Comparison of ENCODE assay signal across 33 cellular contexts in genomic region chr16:76768316-76768715, GRCh38.
A peak's percentile ranks its signal among the peaks of the same experiment; 100 is the strongest.
DNase-seq lines count a peak whose midpoint lies in the region; ATAC-seq, FAIRE-seq and TF ChIP-seq lines count a peak whose summit lies in the region.
"Had no signal": no experiment of that assay in that cellular context is flagged by ENCODE, and none has a peak within 500 bp of the region (broad histone marks: within the 10 kb centered on the region; RNA-seq: fewer than 3 reads in every experiment).

No MANE protein-coding gene starts in this region.

- no peak for TF ChIP-seq RAD21 in HepG2 (CRISPR knock-in tag; IDR thresholded peaks at IDR 0.05)

- H3K27me3 ChIP-seq in HepG2 (ENCODE audit: control insufficient read depth in 1 of 2, insufficient read depth in 2 of 2, low read length in 2 of 2) (no peaks in the 10 kb centered on the region), right lobe of liver (no peaks in the 10 kb centered on the region), osteoblast (ENCODE audit: insufficient read depth, low read length) (no peaks in the 10 kb centered on the region)
- H3K27me3 ChIP-seq: BE2C; BLaER1; BLaER1 treated with 17β-estradiol and CSF1 and Interleukin-3, amounts not matched to agents 10 nM and 100 nM had no signal

- no peak for TF ChIP-seq CTCF in HepG2 (CRISPR knock-in tag; IDR thresholded peaks at IDR 0.05)
- no peak for TF ChIP-seq CTCF in right lobe of liver (IDR thresholded peaks at IDR 0.05)
- TF ChIP-seq CTCF in osteoblast (IDR thresholded peaks at IDR 0.05; ENCODE audit: extremely low read depth, low read depth, low read length): no peak

- no peak for FAIRE-seq in HepG2 (lab: Jason Lieb, UNC)
- FAIRE-seq: A204.1, A549, D721Med had no signal

- ATAC-seq in HepG2 (no peak), right lobe of liver (no peak)
- ATAC-seq: CD8-positive, alpha-beta T cell had no signal

- H3K36me3 ChIP-seq in HepG2 (replicated peaks in 1 of 2; ENCODE audit: control insufficient read depth in 1 of 2, insufficient read depth in 2 of 2, low read length in 2 of 2): no peaks in the 10 kb centered on the region
- H3K36me3 ChIP-seq in right lobe of liver: no peaks in the 10 kb centered on the region
- H3K36me3 ChIP-seq in osteoblast (ENCODE audit: insufficient read depth, low read length): no peaks in the 10 kb centered on the region
- H3K36me3 ChIP-seq: BE2C; BLaER1; BLaER1 treated with 17β-estradiol and CSF1 and Interleukin-3, amounts not matched to agents 10 nM and 100 nM had no signal

- CTCF ChIA-PET in HepG2 (lab: Yijun Ruan, JAX; ENCODE audit: low intra/inter-chr PET ratio, low total read pairs) (no interaction called here), HEK293T (lab: Yijun Ruan, JAX) (no interaction called here)

- TF ChIP-seq POLR2A in HepG2 (IDR thresholded peaks at IDR 0.05; ENCODE audit: insufficient read depth in 1 of 2, low read depth in 2 of 2, low read length in 2 of 2) (no peak), right lobe of liver (IDR thresholded peaks at IDR 0.05) (no peak)

- H3K4me1 ChIP-seq in HepG2 (ENCODE audit: insufficient read depth, low read length) (no peaks in the 10 kb centered on the region), right lobe of liver (no peaks in the 10 kb centered on the region), osteoblast (ENCODE audit: insufficient read depth, low read length) (no peaks in the 10 kb centered on the region)
- H3K4me1 ChIP-seq: A549; BE2C; BLaER1; BLaER1 treated with 17β-estradiol and CSF1 and Interleukin-3, amounts not matched to agents 10 nM and 100 nM; Caco-2 had no signal

- in situ Hi-C loops in HepG2 (cut with HindIII; ENCODE audit: extremely low pct_ligation_motif_present, low pct_unique_long_range_greater_than_20kb): no loop called here

- no peaks in the 10 kb centered on the region for H3K79me2 ChIP-seq in HepG2 (ENCODE audit: insufficient read depth, low read length)
- H3K79me2 ChIP-seq in osteoblast (ENCODE audit: insufficient read depth, low read length): no peaks in the 10 kb centered on the region

- POLR2A ChIA-PET in HepG2 (lab: Yijun Ruan, JAX): no interaction called here
- POLR2A ChIA-PET in HEK293T (lab: Yijun Ruan, JAX): no interaction called here

- H2AFZ ChIP-seq in HepG2 (ENCODE audit: low read length) (no peak overlapping the region), osteoblast (ENCODE audit: low read length) (no peak overlapping the region)

- no peak overlapping the region for H3K4me2 ChIP-seq in HepG2 (ENCODE audit: low read depth, low read length)
- H3K4me2 ChIP-seq in osteoblast (ENCODE audit: insufficient read depth, low read length): no peak overlapping the region
- H3K4me2 ChIP-seq: A549; BLaER1; BLaER1 treated with 17β-estradiol and CSF1 and Interleukin-3, amounts not matched to agents 10 nM and 100 nM had no signal

- intact Hi-C loops in HepG2 (cut with micrococcal nuclease; ENCODE audit: unreplicated experiment): no loop called here
- intact Hi-C loops in right lobe of liver (cut with DNase I): no loop called here

- no peaks in the 10 kb centered on the region for H4K20me1 ChIP-seq in HepG2 (ENCODE audit: insufficient read depth, low read length)
- H4K20me1 ChIP-seq in osteoblast (ENCODE audit: insufficient read depth, low read length): no peaks in the 10 kb centered on the region
- H4K20me1 ChIP-seq: BLaER1; BLaER1 treated with 17β-estradiol and CSF1 and Interleukin-3, amounts not matched to agents 10 nM and 100 nM had no signal

- WGBS in HepG2 (ENCODE audit: low lambda C conversion rate): 3% methylated on average over 3 of the region's 3 CpGs
- 81% methylated on average over 3 of the region's 3 CpGs for WGBS in right lobe of liver (ENCODE audit: insufficient coverage, low coverage, low lambda C conversion rate, missing lambda C conversion rate)

- no peak overlapping the region for H3K27ac ChIP-seq in HepG2 (ENCODE audit: extremely low read length, insufficient read depth, low read length)
- H3K27ac ChIP-seq in right lobe of liver: no peak overlapping the region
- no peak overlapping the region for H3K27ac ChIP-seq in osteoblast (ENCODE audit: low read depth, low read length)
- H3K27ac ChIP-seq: 22Rv1; A549; BLaER1; BLaER1 treated with 17β-estradiol and CSF1 and Interleukin-3, amounts not matched to agents 10 nM and 100 nM; C4-2B had no signal

- H3K4me3 ChIP-seq in HepG2 (replicated peaks in 1 of 3; ENCODE audit: insufficient read depth in 1 of 3, low read depth in 2 of 3, low read length in 3 of 3) (no peak overlapping the region), right lobe of liver (no peak overlapping the region), osteoblast (ENCODE audit: insufficient read depth, low read length) (no peak overlapping the region)
- H3K4me3 ChIP-seq: A549; BLaER1; BLaER1 treated with 17β-estradiol and CSF1 and Interleukin-3, amounts not matched to agents 10 nM and 100 nM had no signal

- BruUV-seq in HepG2 (replicated peaks; lab: Mats Ljungman, UMichigan): no TSS peak

- H3K9ac ChIP-seq in HepG2 (ENCODE audit: insufficient read depth, low read depth, low read length): no peak overlapping the region
- H3K9ac ChIP-seq: BLaER1; BLaER1 treated with 17β-estradiol and CSF1 and Interleukin-3, amounts not matched to agents 10 nM and 100 nM had no signal

- DNase-seq in HepG2 (ENCODE audit: low spot score) (no peak), right lobe of liver (no peak), HEK293T (ENCODE audit: extremely low spot score) (no peak), osteoblast (ENCODE audit: insufficient read length, low spot score, missing footprints) (peak; percentile 51), ureter (ENCODE audit: low spot score) (no peak)
- DNase-seq in activated CD8-positive, alpha-beta memory T cell treated with anti-CD3 and anti-CD28 coated beads, Interleukin-2, amount 50 U/mL, for 48 hours: no peak
- DNase-seq: 8988T; ACHN; AML-193; BE2C; C1 segment of cervical spinal cord; Caco-2; Calu3; CD4-positive, alpha-beta memory T cell; CD4-positive, alpha-beta T cell; CD4-positive, CD25-positive, alpha-beta regulatory T cell; CD8-positive, alpha-beta memory T cell; CD8-positive, alpha-beta T cell; COR-L47; DMS 273 treated with DMSO at 0.1 percent for 48 hours; DMS153; DMS53; DMS79; DMS79 treated with DMSO at 0.1 percent for 48 hours; DND-41; EL had no signal

- no peak for TF ChIP-seq EP300 in HepG2 (IDR thresholded peaks at IDR 0.05; ENCODE audit: low read depth in 2 of 2, low read length in 2 of 2)
- no peak for TF ChIP-seq EP300 in HepG2 (CRISPR knock-in tag; IDR thresholded peaks at IDR 0.05; ENCODE audit: borderline replicate concordance)

- H3K9me3 ChIP-seq in HepG2 (ENCODE audit: low read length): peaks cover 84% of the 10 kb centered on the region
- H3K9me3 ChIP-seq in right lobe of liver: no peaks in the 10 kb centered on the region
- no peaks in the 10 kb centered on the region for H3K9me3 ChIP-seq in osteoblast (ENCODE audit: low read depth, low read length)
- H3K9me3 ChIP-seq: BE2C, Caco-2 had no signal

TF ChIP-seq in HEK293T, 16 proteins besides CTCF, POLR2A, EP300 and RAD21:
- TF ChIP-seq SUZ12 (IDR thresholded peaks at IDR 0.05) (no peak), ELF4 (IDR thresholded peaks at IDR 0.05) (peak; percentile 59; the same call in 1 of the 2 replicates)
TF ChIP-seq in HEK293T: peak in this region for 1.
